1 cellular context compared by ENCODE assay signal in genomic region chr2:199738723-199739412, GRCh38.
TF ChIP-seq lines count a peak whose summit lies in the region.

No MANE protein-coding gene starts in this region.

TF ChIP-seq in HepG2, 621 proteins besides CTCF, POLR2A, EP300 and RAD21 (continued from another document and continues in another):
- TF ChIP-seq ZBED4 (CRISPR knock-in tag; IDR thresholded peaks at IDR 0.05; ENCODE audit: borderline replicate concordance) (peak; percentile 83; the same call in 1 of the 2 replicates), NR2F2 (IDR thresholded peaks at IDR 0.05; ENCODE audit: borderline replicate concordance, low read depth) (0 out of 2 replicates have a peak, but pooled peaks have one; percentile 60), GPBP1L1 (CRISPR knock-in tag; IDR thresholded peaks at IDR 0.05) (no peak), BCL6 (CRISPR knock-in tag; IDR thresholded peaks at IDR 0.05) (peak; percentile 94), IRX3 (CRISPR knock-in tag; IDR thresholded peaks at IDR 0.05; ENCODE audit: borderline replicate concordance, low read depth) (0 out of 2 replicates have a peak, but pooled peaks have one; percentile 31), ZNF704 (CRISPR knock-in tag; IDR thresholded peaks at IDR 0.05; ENCODE audit: borderline replicate concordance) (no peak), PPARG (CRISPR knock-in tag; conservative IDR thresholded peaks at IDR 0.05) (peak; percentile 91), ZBTB46 (CRISPR knock-in tag; IDR thresholded peaks at IDR 0.05; ENCODE audit: borderline replicate concordance) (no peak), SOX6 (IDR thresholded peaks at IDR 0.05) (no peak), SOX6 (CRISPR knock-in tag; IDR thresholded peaks at IDR 0.05) (peak; percentile 83; the same call in 1 of the 2 replicates), PCBP2 (optimal IDR thresholded peaks at IDR 0.05; ENCODE audit: low read depth, low read length, poor library complexity, severe bottlenecking) (no peak), ARID3A (IDR thresholded peaks at IDR 0.05; ENCODE audit: low read depth, low read length) (peak; percentile 84; the same call in 1 of the 2 replicates), MIXL1 (CRISPR knock-in tag; IDR thresholded peaks at IDR 0.05) (peak; percentile 86), KLF16 (CRISPR knock-in tag; IDR thresholded peaks at IDR 0.05) (peak in 1 of 2 experiments; percentile 80; a peak in 2 of 4 replicates), KLF6 (CRISPR knock-in tag; IDR thresholded peaks at IDR 0.05) (peak; percentile 66; the same call in 1 of the 2 replicates), ZNF629 (CRISPR knock-in tag; conservative IDR thresholded peaks at IDR 0.05) (0 out of 2 replicates have a peak, but pooled peaks have one; percentile 25), GABPA (IDR thresholded peaks at IDR 0.05; ENCODE audit: low read depth, low read length) (no peak), GABPA (CRISPR knock-in tag; IDR thresholded peaks at IDR 0.05; ENCODE audit: low read depth) (peak; percentile 31; the same call in 1 of the 2 replicates), SMAD9 (CRISPR knock-in tag; IDR thresholded peaks at IDR 0.05) (no peak), SMYD3 (CRISPR knock-in tag; IDR thresholded peaks at IDR 0.05) (peak; percentile 84; the same call in 1 of the 2 replicates), ELF4 (CRISPR knock-in tag; IDR thresholded peaks at IDR 0.05; ENCODE audit: borderline replicate concordance) (0 out of 2 replicates have a peak, but pooled peaks have one; percentile 3), NCOR1 (IDR thresholded peaks at IDR 0.05; ENCODE audit: borderline replicate concordance, low read length) (peak; percentile 66; the same call in 1 of the 2 replicates), CREM (IDR thresholded peaks at IDR 0.05) (peak; percentile 73), CREM (CRISPR knock-in tag; IDR thresholded peaks at IDR 0.05) (no peak), ZFP82 (CRISPR knock-in tag; IDR thresholded peaks at IDR 0.05; ENCODE audit: borderline replicate concordance) (no peak), ATF1 (CRISPR knock-in tag; IDR thresholded peaks at IDR 0.05) (no peak), ZFP41 (CRISPR knock-in tag; IDR thresholded peaks at IDR 0.05; ENCODE audit: borderline replicate concordance) (no peak), GATAD1 (CRISPR knock-in tag; IDR thresholded peaks at IDR 0.05) (0 out of 2 replicates have a peak, but pooled peaks have one; percentile 39), ZNF33A (CRISPR knock-in tag; IDR thresholded peaks at IDR 0.05; ENCODE audit: borderline replicate concordance) (no peak), ZNF24 (IDR thresholded peaks at IDR 0.05) (peak; percentile 53; the same call in 1 of the 2 replicates), KDM6A (CRISPR knock-in tag; IDR thresholded peaks at IDR 0.05; ENCODE audit: low read depth) (peak; percentile 39; the same call in 1 of the 2 replicates), USF2 (IDR thresholded peaks at IDR 0.05; ENCODE audit: low read depth, low read length) (no peak), USF2 (CRISPR knock-in tag; IDR thresholded peaks at IDR 0.05; ENCODE audit: borderline replicate concordance) (no peak), REPIN1 (CRISPR knock-in tag; IDR thresholded peaks at IDR 0.05; ENCODE audit: borderline replicate concordance, low read depth) (peak; percentile 70; the same call in 1 of the 2 replicates), ATF4 (CRISPR knock-in tag; IDR thresholded peaks at IDR 0.05) (peak in 1 of 2 experiments; percentile 92; a peak in 2 of 4 replicates), TFE3 (CRISPR knock-in tag; IDR thresholded peaks at IDR 0.05) (peak; percentile 84; the same call in 1 of the 2 replicates), ETS1 (CRISPR knock-in tag; IDR thresholded peaks at IDR 0.05) (no peak), POGK (CRISPR knock-in tag; conservative IDR thresholded peaks at IDR 0.05) (0 out of 2 replicates have a peak, but pooled peaks have one; percentile 46), MBD4 (IDR thresholded peaks at IDR 0.05; ENCODE audit: borderline replicate concordance, low read length) (peak; percentile 71; the same call in 1 of the 2 replicates)
